ENCODE assay signal across 8 cellular contexts in the genomic region with DNA sequence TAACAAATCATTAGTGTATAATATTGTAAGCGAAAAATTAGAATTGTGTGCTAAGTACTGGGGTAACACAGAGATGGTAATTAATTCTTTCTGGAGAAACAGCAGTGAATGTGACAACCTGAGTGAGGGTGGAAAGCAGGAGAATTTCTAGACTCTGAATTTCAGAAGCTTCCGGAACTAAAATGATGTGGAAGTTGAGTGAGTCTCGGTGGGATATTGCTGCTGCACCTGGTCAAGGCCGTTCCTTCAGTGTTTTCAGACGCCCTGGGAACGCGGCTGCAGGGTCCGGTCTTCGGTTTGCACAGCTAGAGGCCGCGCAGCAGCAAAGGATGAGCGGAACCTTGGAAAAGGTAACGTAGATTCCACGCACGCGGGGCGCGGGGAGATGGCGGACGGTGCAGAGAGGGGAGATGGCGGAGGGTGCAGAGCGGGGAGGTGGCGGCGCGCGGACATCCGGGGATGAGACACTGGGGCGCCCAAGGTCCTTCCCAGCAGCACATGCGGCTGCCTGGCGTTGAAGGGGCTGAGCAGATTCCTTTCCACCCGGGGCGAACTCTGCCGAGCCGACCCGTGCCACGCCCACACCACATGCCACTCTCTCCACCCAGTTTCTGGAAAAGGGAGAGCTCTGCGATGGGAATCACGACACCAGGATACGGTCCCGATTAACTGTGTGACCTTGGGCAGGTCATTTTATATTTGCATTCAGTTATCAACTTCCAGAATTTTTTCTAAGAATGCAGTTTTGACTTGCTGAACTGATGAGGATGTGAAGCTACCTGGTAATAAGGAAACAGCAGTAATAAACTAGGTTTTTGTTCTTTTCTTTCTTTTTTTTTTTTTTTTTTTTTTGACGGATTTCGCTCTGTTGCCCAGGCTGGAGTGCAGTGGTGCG. TPM values are rescaled to one million over a fixed set of nuclear protein-coding genes. Genes with fewer than 3 reads are reported as not detected.
DNase-seq lines count a peak whose midpoint lies in the region; ATAC-seq and TF ChIP-seq lines count a peak whose summit lies in the region.

A gene (plus strand): TSS at position 232 of the 895 bp plus-strand sequence. CDS start 98 bp downstream, at position 330.

- peak within 1 kb of the TSS; percentile 59 for H3K4me3 ChIP-seq in GM12865 (ENCODE audit: low read depth, low read length)
- H3K4me3 ChIP-seq in adrenal gland = peak within 1 kb of the TSS; percentile 72 to 93 (median 84)
- H3K4me3 ChIP-seq in left ventricle myocardium inferior = peak within 1 kb of the TSS; percentile 76

- no peaks in the 10 kb centered on the region for H3K36me3 ChIP-seq in adrenal gland (replicated peaks in 1 of 2)
- H3K36me3 ChIP-seq in left ventricle myocardium inferior = no peaks in the 10 kb centered on the region

- intact Hi-C loops in adrenal gland (cut with DNase I) = no loop called here
- intact Hi-C loops in left ventricle myocardium inferior (cut with micrococcal nuclease) = no loop called here

- H3K4me1 ChIP-seq in adrenal gland (replicated peaks in 1 of 2) = peaks cover 24 to 44% of the 10 kb centered on the region in 2 donors
- H3K4me1 ChIP-seq in left ventricle myocardium inferior = peaks cover 20% of the 10 kb centered on the region

- H3K27ac Mint-ChIP-seq in T-cell (peak within 1 kb of the TSS; percentile 100), progenitor cell of endocrine pancreas (peak within 1 kb of the TSS; percentile 100)

- no peaks in the 10 kb centered on the region for H3K9me3 ChIP-seq in adrenal gland (replicated peaks in 1 of 3)
- H3K9me3 ChIP-seq in left ventricle myocardium inferior (replicated peaks) = no peaks in the 10 kb centered on the region

- H3K4me1 Mint-ChIP-seq in T-cell (peaks cover 23 to 27% (median 24%) of the 10 kb centered on the region in 3 donors), progenitor cell of endocrine pancreas (ENCODE audit: low read depth) (peaks cover 7% of the 10 kb centered on the region)

- TF ChIP-seq POLR2A in adrenal gland (IDR thresholded peaks at IDR 0.05) = peak; percentile 35 to 72

- H3K27me3 ChIP-seq in adrenal gland (no peaks in the 10 kb centered on the region), left ventricle myocardium inferior (ENCODE audit: low read depth) (no peaks in the 10 kb centered on the region)

- H3K9me3 Mint-ChIP-seq in T-cell = no peaks in the 10 kb centered on the region
- H3K9me3 Mint-ChIP-seq in progenitor cell of endocrine pancreas (ENCODE audit: low read depth) = no peaks in the 10 kb centered on the region

- WGBS in adrenal gland, 4 donors = 4 to 7% (median 5%) methylated on average over 35 to 43 of the region's 43 CpGs

- ATAC-seq in HG02798 (IDR thresholded peaks at IDR 0.05; ENCODE audit: poor library complexity, unreplicated experiment) = peak; percentile 96
- ATAC-seq in T-cell (replicated peaks in 1 of 4) = peak; percentile 100

- H3K4me3 Mint-ChIP-seq in T-cell (peak within 1 kb of the TSS; percentile 91 to 99 (median 99)), progenitor cell of endocrine pancreas (ENCODE audit: low read depth) (peak within 1 kb of the TSS; percentile 99)

- H3K27ac ChIP-seq in adrenal gland (peak within 1 kb of the TSS; percentile 32 to 95 (median 93)), left ventricle myocardium inferior (replicated peaks) (peak within 1 kb of the TSS; percentile 96)

- TF ChIP-seq CTCF in GM12865 (IDR thresholded peaks at IDR 0.05; ENCODE audit: insufficient read depth, low read depth, low read length, missing control alignments) (no peak), adrenal gland (IDR thresholded peaks at IDR 0.05) (no peak), left ventricle myocardium inferior (IDR thresholded peaks at IDR 0.05; ENCODE audit: borderline replicate concordance) (no peak), progenitor cell of endocrine pancreas (IDR thresholded peaks at IDR 0.05; ENCODE audit: unreplicated experiment) (no peak)

- CTCF ChIA-PET in T-cell (lab: Charles Lee) = interaction anchor here in 1 of 2 donors (0.6 to 1.8 kb wide), 4 partner anchors 8 to 114 kb away, joined by 4 to 8 read pairs (median 6); no protein-coding TSS in a partner anchor

- DNase-seq in GM12865 (ENCODE audit: low read depth) (peak; percentile 96), NCI-H1436 treated with DMSO at 0.1 percent for 48 hours (lab: John Stamatoyannopoulos, UW) (peak; percentile 72), T-cell (peak; percentile 74 to 89 (median 85)), adrenal gland (peak; percentile 89 to 96 (median 94)), left ventricle myocardium inferior (peak; percentile 93), progenitor cell of endocrine pancreas (ENCODE audit: low spot score, unreplicated experiment) (peak; percentile 66), ureter (ENCODE audit: low spot score) (peak; percentile 92)

- no peaks in the 10 kb centered on the region for H3K36me3 Mint-ChIP-seq in T-cell
- H3K36me3 Mint-ChIP-seq in progenitor cell of endocrine pancreas (ENCODE audit: insufficient read depth) = no peaks in the 10 kb centered on the region

- POLR2A ChIA-PET in T-cell (lab: Charles Lee) = interaction anchor here (0.6 to 1.6 kb wide), 4 partner anchors 9 to 221 kb away, joined by 3 to 15 read pairs (median 6); a partner anchor contains a TSS

- H3K27me3 Mint-ChIP-seq in T-cell (no peaks in the 10 kb centered on the region), progenitor cell of endocrine pancreas (no peaks in the 10 kb centered on the region)

RNA-seq across cellular contexts. Expression of the gene that starts here (rescaled TPM):
- total RNA-seq in T-cell (10 to 100 TPM; 21.9 to 26.6 (median 25.7) TPM), adrenal gland (10 to 100 TPM; 13.6 to 42.6 (median 28.7) TPM), left ventricle myocardium inferior (35.6 TPM), progenitor cell of endocrine pancreas (31.5 and 34.7 TPM in 2 replicates), ureter (39.4 TPM)
- polyA plus RNA-seq in adrenal gland = 10 to 100 TPM; 31.7 to 59.5 (median 32.3) TPM

Comparison
In these comparisons a context has a peak if more than half of its experiments do, and no peak if none do; other contexts are left out.
1. Peak in every context shown above with its lines: DNase-seq, ATAC-seq, H3K4me3 ChIP-seq and H3K27ac ChIP-seq.